In the genomic region with DNA sequence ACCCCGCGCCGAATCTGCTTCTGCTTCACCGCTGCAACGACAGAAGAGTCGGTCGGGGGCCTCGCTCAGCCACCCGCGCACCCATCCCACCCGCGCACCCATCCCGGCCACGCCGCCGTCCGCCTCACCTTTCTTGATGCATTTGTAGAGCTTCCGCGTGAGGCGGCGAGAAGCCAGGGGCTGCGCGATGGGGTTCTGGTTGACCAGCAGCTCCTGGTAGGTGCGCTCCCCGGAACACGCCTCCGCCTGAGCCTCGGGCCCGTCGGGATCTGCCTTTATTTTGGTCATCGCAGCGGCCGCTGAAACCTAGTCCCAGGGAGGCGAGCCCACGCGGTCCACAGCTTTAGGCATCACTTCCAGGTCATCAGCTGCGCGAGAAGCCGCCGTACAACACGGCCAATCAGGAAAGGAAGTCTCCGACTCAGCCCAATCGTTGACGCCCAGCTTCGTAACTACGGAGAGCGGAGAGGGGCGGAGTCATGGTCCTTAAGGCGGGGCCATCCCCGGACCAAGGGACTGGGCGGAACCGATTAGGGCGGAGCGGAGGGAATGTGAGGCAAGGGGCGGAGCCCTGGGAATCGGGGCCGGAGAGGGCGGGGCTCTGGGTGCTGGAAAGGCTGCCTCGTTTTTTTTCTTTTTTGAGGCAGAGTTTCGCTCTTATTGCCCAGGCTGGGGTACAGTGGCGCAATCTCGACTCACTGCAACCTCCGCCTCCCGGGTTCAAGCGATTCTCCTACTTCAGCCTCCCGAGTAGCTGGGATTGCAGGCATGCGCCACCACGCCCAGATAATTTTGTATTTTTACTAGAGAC, we compare ENCODE assay signal across 8 cellular contexts. TPM values are rescaled to one million over a fixed set of nuclear protein-coding genes. Genes with fewer than 3 reads are reported as not detected.
DNase-seq lines count a peak whose midpoint lies in the region; ATAC-seq and TF ChIP-seq lines count a peak whose summit lies in the region.

A gene (minus strand): TSS at position 356 of the 811 bp plus-strand sequence. CDS start 68 bp downstream, at position 288.

- no peak within 1 kb of the TSS for H3K18ac ChIP-seq in mesendoderm (ENCODE audit: low read length)

- H3K36me3 ChIP-seq in NT2/D1 (ENCODE audit: insufficient read depth, insufficient read length, low read length) (peaks cover 41% of the 10 kb centered on the region), endodermal cell (ENCODE audit: control insufficient read depth, insufficient read depth, low read length) (peaks cover 30% of the 10 kb centered on the region), mesendoderm (ENCODE audit: control insufficient read depth, insufficient read depth, low read length) (peaks cover 8% of the 10 kb centered on the region)

- peak; percentile 98 for DNase-seq in COR-L47 (lab: John Stamatoyannopoulos, UW)
- peak in 75 of 76 experiments; percentile 21 to 99 (median 96) for DNase-seq in HUDEP-2 (lab: John Stamatoyannopoulos, UW; ENCODE audit: unreplicated experiment in 76 of 76)
- peak; percentile 98 for DNase-seq in NT2/D1 (ENCODE audit: low read depth, low spot score)
- DNase-seq in activated CD8-positive, alpha-beta memory T cell treated with anti-CD3 and anti-CD28 coated beads, Interleukin-2, amount 10 ng/mL, durations not matched to agents 7 days and 5 days, result peak; percentile 99
- peak; percentile 100 for DNase-seq in endodermal cell
- DNase-seq in mesendoderm, result peak; percentile 99
- peak; percentile 95 for DNase-seq in stimulated activated CD8-positive, alpha-beta memory T cell treated with anti-CD3 and anti-CD28 coated beads, Interleukin-15, amount 100 ng/mL, for 1 hour (ENCODE audit: low read depth)

- H3K27me3 ChIP-seq in NT2/D1 (ENCODE audit: insufficient read depth, insufficient read length) (no peaks in the 10 kb centered on the region), endodermal cell (ENCODE audit: control insufficient read depth, insufficient read depth, low read length, poor library complexity, severe bottlenecking) (no peaks in the 10 kb centered on the region), mesendoderm (ENCODE audit: insufficient read depth, low read length, poor library complexity) (no peaks in the 10 kb centered on the region)

- H4K5ac ChIP-seq in mesendoderm (ENCODE audit: low read length), result peak within 1 kb of the TSS; percentile 66

- peak within 1 kb of the TSS; percentile 87 for H3K27ac Mint-ChIP-seq in activated CD8-positive, alpha-beta memory T cell treated with anti-CD3 and anti-CD28 coated beads, Interleukin-2, amount 10 ng/mL, durations not matched to agents 7 days and 5 days
- peak within 1 kb of the TSS; percentile 95 for H3K27ac Mint-ChIP-seq in endodermal cell

- WGBS in endodermal cell (ENCODE audit: insufficient coverage in 1 of 2, insufficient read length in 1 of 2), 2 experiments, result 6% methylated on average over 46 to 67 of the region's 68 CpGs
- no CpG with 5 or more reads among the region's 68 CpGs for WGBS in mesendoderm (ENCODE audit: extremely low coverage, insufficient coverage, low lambda C conversion rate)

- H3K4ac ChIP-seq in mesendoderm (ENCODE audit: low read depth, low read length), result no peak within 1 kb of the TSS

- H3K9me3 Mint-ChIP-seq in activated CD8-positive, alpha-beta memory T cell treated with anti-CD3 and anti-CD28 coated beads, Interleukin-2, amount 10 ng/mL, durations not matched to agents 7 days and 5 days (ENCODE audit: low read depth), result no peaks in the 10 kb centered on the region
- H3K9me3 Mint-ChIP-seq in endodermal cell, result no peaks in the 10 kb centered on the region

- H2BK5ac ChIP-seq in mesendoderm (ENCODE audit: low read length), result no peak within 1 kb of the TSS

- H3K79me2 ChIP-seq in mesendoderm (ENCODE audit: control insufficient read depth, insufficient read depth, low read length), result peaks cover 4% of the 10 kb centered on the region

- no peak for TF ChIP-seq CTCF in endodermal cell (conservative IDR thresholded peaks at IDR 0.05)

- H3K23ac ChIP-seq in mesendoderm (ENCODE audit: low read length), result no peak within 1 kb of the TSS

- H3K4me1 Mint-ChIP-seq in activated CD8-positive, alpha-beta memory T cell treated with anti-CD3 and anti-CD28 coated beads, Interleukin-2, amount 10 ng/mL, durations not matched to agents 7 days and 5 days, result peaks cover 40% of the 10 kb centered on the region
- H3K4me1 Mint-ChIP-seq in endodermal cell, result peaks cover 9% of the 10 kb centered on the region

- H3K4me1 ChIP-seq in NT2/D1 (ENCODE audit: insufficient read depth, insufficient read length), result peaks cover 9% of the 10 kb centered on the region
- H3K4me1 ChIP-seq in endodermal cell (ENCODE audit: control insufficient read depth, insufficient read depth, low read length), result no peaks in the 10 kb centered on the region
- H3K4me1 ChIP-seq in mesendoderm (ENCODE audit: control insufficient read depth, low read depth, low read length), result no peaks in the 10 kb centered on the region

- H3K27ac ChIP-seq in endodermal cell (ENCODE audit: low read depth, low read length), result peak within 1 kb of the TSS; percentile 8
- no peak within 1 kb of the TSS for H3K27ac ChIP-seq in mesendoderm (ENCODE audit: low read depth, low read length)

- CTCF ChIA-PET in activated CD8-positive, alpha-beta memory T cell treated with anti-CD3 and anti-CD28 coated beads, Interleukin-2, amount 10 ng/mL, durations not matched to agents 7 days and 5 days (lab: Charles Lee), result interaction anchor here (1.0 to 10.6 kb wide), 9 partner anchors 9 to 91 kb away, joined by 3 to 148 read pairs (median 6); no protein-coding TSS in a partner anchor

- no peak within 1 kb of the TSS for H2BK15ac ChIP-seq in mesendoderm (replicated peaks; ENCODE audit: low read depth)

- peaks cover 24% of the 10 kb centered on the region for H3K36me3 Mint-ChIP-seq in activated CD8-positive, alpha-beta memory T cell treated with anti-CD3 and anti-CD28 coated beads, Interleukin-2, amount 10 ng/mL, durations not matched to agents 7 days and 5 days
- H3K36me3 Mint-ChIP-seq in endodermal cell (ENCODE audit: low read depth), result peaks cover 28% of the 10 kb centered on the region

- peak within 1 kb of the TSS; percentile 97 for H3K4me3 Mint-ChIP-seq in activated CD8-positive, alpha-beta memory T cell treated with anti-CD3 and anti-CD28 coated beads, Interleukin-2, amount 10 ng/mL, durations not matched to agents 7 days and 5 days
- H3K4me3 Mint-ChIP-seq in endodermal cell, result peak within 1 kb of the TSS; percentile 92

- H3K9ac ChIP-seq in NT2/D1 (ENCODE audit: insufficient read length, low read depth), result peak within 1 kb of the TSS; percentile 89
- H3K9ac ChIP-seq in endodermal cell (ENCODE audit: extremely low read depth, low read length, poor library complexity, severe bottlenecking), result peak within 1 kb of the TSS; percentile 67
- peak within 1 kb of the TSS; percentile 84 for H3K9ac ChIP-seq in mesendoderm (ENCODE audit: low read length)

- no peaks in the 10 kb centered on the region for H3K27me3 Mint-ChIP-seq in activated CD8-positive, alpha-beta memory T cell treated with anti-CD3 and anti-CD28 coated beads, Interleukin-2, amount 10 ng/mL, durations not matched to agents 7 days and 5 days
- no peaks in the 10 kb centered on the region for H3K27me3 Mint-ChIP-seq in endodermal cell (ENCODE audit: insufficient read depth)

- peak within 1 kb of the TSS; percentile 81 for H3K4me3 ChIP-seq in NT2/D1 (ENCODE audit: insufficient read length, low read depth)
- peak within 1 kb of the TSS; percentile 92 for H3K4me3 ChIP-seq in endodermal cell (ENCODE audit: low read length)
- H3K4me3 ChIP-seq in mesendoderm (ENCODE audit: low read length), result peak within 1 kb of the TSS; percentile 92

- H4K8ac ChIP-seq in mesendoderm (ENCODE audit: low read depth, low read length), result no peak within 1 kb of the TSS

- H3K79me1 ChIP-seq in mesendoderm (ENCODE audit: low read length), result peaks cover 3% of the 10 kb centered on the region

- H3K9me3 ChIP-seq in NT2/D1 (ENCODE audit: insufficient read depth, low read length), result no peaks in the 10 kb centered on the region
- no peaks in the 10 kb centered on the region for H3K9me3 ChIP-seq in endodermal cell (ENCODE audit: control insufficient read depth, low read length)

- H3K4me2 ChIP-seq in mesendoderm (ENCODE audit: low read length), result peak within 1 kb of the TSS; percentile 82

- H2BK120ac ChIP-seq in mesendoderm (ENCODE audit: low read depth, low read length), result no peak within 1 kb of the TSS

- ATAC-seq in GM21381 (IDR thresholded peaks at IDR 0.05; ENCODE audit: unreplicated experiment), result peak; percentile 98
- peak; percentile 100 for ATAC-seq in activated CD8-positive, alpha-beta memory T cell treated with anti-CD3 and anti-CD28 coated beads, Interleukin-2, amount 10 ng/mL, durations not matched to agents 7 days and 5 days

- H3K56ac ChIP-seq in mesendoderm (ENCODE audit: low read length), result peak within 1 kb of the TSS; percentile 89

- no peak within 1 kb of the TSS for H2AK5ac ChIP-seq in mesendoderm (ENCODE audit: low read length)

RNA-seq across cellular contexts. Expression of the gene that starts here (rescaled TPM):
- 100 to 1,000 TPM; 144 to 168 TPM for total RNA-seq in activated CD8-positive, alpha-beta memory T cell treated with anti-CD3 and anti-CD28 coated beads, Interleukin-2, amount 10 ng/mL, durations not matched to agents 7 days and 5 days
- 100 to 1,000 TPM; 174 to 176 TPM for total RNA-seq in endodermal cell
- 151 TPM for polyA plus RNA-seq in endodermal cell (2013, experiment 1 of 2)
- polyA plus RNA-seq in endodermal cell (2013, experiment 2 of 2), result 140 TPM
- polyA plus RNA-seq in mesendoderm (2013, experiment 1 of 2), result 283 TPM
- 289 TPM for polyA plus RNA-seq in mesendoderm (2013, experiment 2 of 2)
